In genomic region chr11:129896062-129896461, GRCh38 we compare ENCODE assay signal across 8 cellular contexts. TPM values are rescaled to one million over a fixed set of nuclear protein-coding genes. Genes with fewer than 3 reads are reported as not detected.
DNase-seq lines count a peak whose midpoint lies in the region; ATAC-seq and TF ChIP-seq lines count a peak whose summit lies in the region.

No MANE protein-coding gene starts in this region.

- no peak for DNase-seq in activated naive CD4-positive, alpha-beta T cell treated with anti-CD3 and anti-CD28 coated beads, Interleukin-2, amount 10 ng/mL, durations not matched to agents 7 days and 5 days
- DNase-seq in activated naive CD4-positive, alpha-beta T cell (lab: John Stamatoyannopoulos, UW) = no peak
- DNase-seq in activated CD4-positive, alpha-beta memory T cell treated with anti-CD3 and anti-CD28 coated beads for 36 hours = no peak
- no peak for DNase-seq in right atrium auricular region (ENCODE audit: low spot score)
- no peak for DNase-seq in GM10248 (ENCODE audit: extremely low spot score)
- no peak for DNase-seq in NCI-H345 (lab: John Stamatoyannopoulos, UW)

- H3K27ac Mint-ChIP-seq in activated naive CD4-positive, alpha-beta T cell treated with anti-CD3 and anti-CD28 coated beads, Interleukin-2, amount 10 ng/mL, durations not matched to agents 7 days and 5 days = peak overlapping the region; percentile 75
- no peak overlapping the region for H3K27ac Mint-ChIP-seq in activated CD4-positive, alpha-beta memory T cell treated with anti-CD3 and anti-CD28 coated beads for 36 hours

- no peaks in the 10 kb centered on the region for H3K27me3 ChIP-seq in right atrium auricular region

- peaks cover 0 to 12% of the 10 kb centered on the region in 2 donors for H3K4me1 ChIP-seq in right atrium auricular region

- no peaks in the 10 kb centered on the region for H3K9me3 ChIP-seq in right atrium auricular region

- H3K27me3 Mint-ChIP-seq in activated naive CD4-positive, alpha-beta T cell treated with anti-CD3 and anti-CD28 coated beads, Interleukin-2, amount 10 ng/mL, durations not matched to agents 7 days and 5 days = no peaks in the 10 kb centered on the region
- H3K27me3 Mint-ChIP-seq in activated CD4-positive, alpha-beta memory T cell treated with anti-CD3 and anti-CD28 coated beads for 36 hours = no peaks in the 10 kb centered on the region

- no peaks in the 10 kb centered on the region for H3K9me3 Mint-ChIP-seq in activated naive CD4-positive, alpha-beta T cell treated with anti-CD3 and anti-CD28 coated beads, Interleukin-2, amount 10 ng/mL, durations not matched to agents 7 days and 5 days
- H3K9me3 Mint-ChIP-seq in activated CD4-positive, alpha-beta memory T cell treated with anti-CD3 and anti-CD28 coated beads for 36 hours = no peaks in the 10 kb centered on the region

- peak overlapping the region; percentile 90 for H3K4me3 Mint-ChIP-seq in activated naive CD4-positive, alpha-beta T cell treated with anti-CD3 and anti-CD28 coated beads, Interleukin-2, amount 10 ng/mL, durations not matched to agents 7 days and 5 days
- peak overlapping the region; percentile 88 for H3K4me3 Mint-ChIP-seq in activated CD4-positive, alpha-beta memory T cell treated with anti-CD3 and anti-CD28 coated beads for 36 hours

- intact Hi-C loops in activated CD4-positive, alpha-beta memory T cell treated with anti-CD3 and anti-CD28 coated beads for 36 hours (cut with micrococcal nuclease) = loop anchor here (5.0 kb wide), 1 partner anchor 84 kb away; no protein-coding TSS in a partner anchor

- H3K4me3 ChIP-seq in right atrium auricular region (peak overlapping the region; percentile 93 to 99), skin epidermis (peak overlapping the region; percentile 73 to 99 (median 85))

- TF ChIP-seq POLR2A in GM18505 (IDR thresholded peaks at IDR 0.05; ENCODE audit: borderline replicate concordance, extremely low read depth, insufficient read depth, insufficient read length) = no peak

- CTCF ChIA-PET in activated naive CD4-positive, alpha-beta T cell treated with anti-CD3 and anti-CD28 coated beads, Interleukin-2, amount 10 ng/mL, durations not matched to agents 7 days and 5 days (lab: Charles Lee) = interaction anchor here (1.6 kb wide), 1 partner anchor 236 kb away, joined by 5 read pairs; no protein-coding TSS in a partner anchor
- CTCF ChIA-PET in activated CD4-positive, alpha-beta memory T cell treated with anti-CD3 and anti-CD28 coated beads for 36 hours (lab: Charles Lee) = interaction anchor here (1.5 to 2.6 kb wide), 2 partner anchors 237 to 238 kb away, joined by 3 to 15 read pairs; no protein-coding TSS in a partner anchor
- CTCF ChIA-PET in GM10248 (lab: Yijun Ruan, JAX) = no interaction called here

- ATAC-seq in GM18505 (IDR thresholded peaks at IDR 0.05; ENCODE audit: unreplicated experiment) = no peak

- POLR2A ChIA-PET in activated CD4-positive, alpha-beta memory T cell treated with anti-CD3 and anti-CD28 coated beads for 36 hours (lab: Charles Lee) = interaction anchor here (1.8 kb wide), 1 partner anchor 107 kb away, joined by 6 read pairs; the partner anchor contains the start of gene PRDM10
- POLR2A ChIA-PET in GM10248 (lab: Yijun Ruan, JAX) = interaction anchor here (0.6 kb wide), 1 partner anchor 40 kb away, joined by 4 read pairs; no protein-coding TSS in a partner anchor

- H3K36me3 Mint-ChIP-seq in activated naive CD4-positive, alpha-beta T cell treated with anti-CD3 and anti-CD28 coated beads, Interleukin-2, amount 10 ng/mL, durations not matched to agents 7 days and 5 days = peaks cover 32% of the 10 kb centered on the region
- peaks cover 21% of the 10 kb centered on the region for H3K36me3 Mint-ChIP-seq in activated CD4-positive, alpha-beta memory T cell treated with anti-CD3 and anti-CD28 coated beads for 36 hours

- H3K27ac ChIP-seq in right atrium auricular region = peak overlapping the region; percentile 76 to 87
- peak overlapping the region in 20 of 21 experiments; percentile 74 to 95 (median 89) for H3K27ac ChIP-seq in skin epidermis

- peaks cover 36% of the 10 kb centered on the region for H3K4me1 Mint-ChIP-seq in activated naive CD4-positive, alpha-beta T cell treated with anti-CD3 and anti-CD28 coated beads, Interleukin-2, amount 10 ng/mL, durations not matched to agents 7 days and 5 days
- H3K4me1 Mint-ChIP-seq in activated CD4-positive, alpha-beta memory T cell treated with anti-CD3 and anti-CD28 coated beads for 36 hours (ENCODE audit: low read depth) = peaks cover 36% of the 10 kb centered on the region

- H3K36me3 ChIP-seq in right atrium auricular region = peaks cover 19% of the 10 kb centered on the region

- TF ChIP-seq CTCF in right atrium auricular region (IDR thresholded peaks at IDR 0.05) (no peak), GM10248 (IDR thresholded peaks at IDR 0.05; ENCODE audit: control extremely low read depth, extremely low read depth, low read depth, missing control alignments) (no peak)

RNA-seq across cellular contexts. Expression of gene NFRKB, which starts 0.7 kb away (rescaled TPM):
- total RNA-seq in activated CD4-positive, alpha-beta memory T cell treated with anti-CD3 and anti-CD28 coated beads for 36 hours = 10 to 100 TPM; 34.8 to 39.8 TPM
- total RNA-seq in right atrium auricular region = 10 to 100 TPM; 12.3 to 16.2 TPM
